Comparison of ENCODE assay signal across 8 cellular contexts in genomic region chr6:28895131-28895812, GRCh38. TPM values are rescaled to one million over a fixed set of nuclear protein-coding genes. Genes with fewer than 3 reads are reported as not detected.
DNase-seq lines count a peak whose midpoint lies in the region; ATAC-seq and TF ChIP-seq lines count a peak whose summit lies in the region.

No MANE protein-coding gene starts in this region.

- DNase-seq in DMS53 (lab: John Stamatoyannopoulos, UW): peak; percentile 97
- peak; percentile 98 for DNase-seq in Jurkat, Clone E6-1 (ENCODE audit: low read depth, low spot score)
- DNase-seq in PC-9: peak; percentile 92
- peak; percentile 88 for DNase-seq in activated T-cell treated with anti-CD3 and anti-CD28 coated beads, Interleukin-2, amount 50 U/mL, for 4 hours
- DNase-seq in esophagus muscularis mucosa (ENCODE audit: extremely low spot score): peak; percentile 98
- peak; percentile 77 to 81 for DNase-seq in stimulated activated CD8-positive, alpha-beta memory T cell treated with anti-CD3 and anti-CD28 coated beads, Interleukin-7, amount 100 ng/mL, for 1 hour (ENCODE audit: low read depth in 2 of 2)

- H3K9me3 ChIP-seq in PC-9 (ENCODE audit: insufficient read depth, low read depth) (no peaks in the 10 kb centered on the region), esophagus muscularis mucosa (no peaks in the 10 kb centered on the region), muscle layer of colon (ENCODE audit: low read length) (no peaks in the 10 kb centered on the region)

- peak; percentile 19 for TF ChIP-seq POLR2A in esophagus muscularis mucosa (IDR thresholded peaks at IDR 0.05; ENCODE audit: low read depth)

- H3K79me2 ChIP-seq in PC-9 (ENCODE audit: low read depth): no peaks in the 10 kb centered on the region

- peaks cover 7% of the 10 kb centered on the region for H3K4me1 ChIP-seq in PC-9 (replicated peaks; ENCODE audit: insufficient read depth)
- H3K4me1 ChIP-seq in esophagus muscularis mucosa: peaks cover 0 to 16% (median 14%) of the 10 kb centered on the region in 4 donors
- peaks cover 8% of the 10 kb centered on the region for H3K4me1 ChIP-seq in muscle layer of colon (ENCODE audit: insufficient read depth, low read length)

- intact Hi-C loops in PC-9 (cut with micrococcal nuclease; ENCODE audit: unreplicated experiment) (no loop called here), esophagus muscularis mucosa (cut with DNase I) (loop anchor here (5.0 kb wide), 1 partner anchor 47 kb away; no protein-coding TSS in a partner anchor)

- no peak for TF ChIP-seq EP300 in esophagus muscularis mucosa (IDR thresholded peaks at IDR 0.05)

- no peak for TF ChIP-seq CTCF in PC-9 (conservative IDR thresholded peaks at IDR 0.05)
- peak in 1 of 3 experiments; percentile 7 for TF ChIP-seq CTCF in esophagus muscularis mucosa (IDR thresholded peaks at IDR 0.05)

- no peaks in the 10 kb centered on the region for H3K9me3 Mint-ChIP-seq in activated T-cell treated with anti-CD3 and anti-CD28 coated beads, Interleukin-2, amount 50 U/mL, for 4 hours

- H3K9ac ChIP-seq in muscle layer of colon (ENCODE audit: low read length): peak overlapping the region; percentile 100

- peak overlapping the region; percentile 98 for H3K4me3 Mint-ChIP-seq in activated T-cell treated with anti-CD3 and anti-CD28 coated beads, Interleukin-2, amount 50 U/mL, for 4 hours

- no peaks in the 10 kb centered on the region for H3K27me3 Mint-ChIP-seq in activated T-cell treated with anti-CD3 and anti-CD28 coated beads, Interleukin-2, amount 50 U/mL, for 4 hours (ENCODE audit: low read depth)

- H3K36me3 ChIP-seq in PC-9 (ENCODE audit: low read depth): no peaks in the 10 kb centered on the region
- H3K36me3 ChIP-seq in esophagus muscularis mucosa: no peaks in the 10 kb centered on the region
- no peaks in the 10 kb centered on the region for H3K36me3 ChIP-seq in muscle layer of colon (ENCODE audit: insufficient read depth, low read length)

- peak; percentile 63 for ATAC-seq in GM21619 (IDR thresholded peaks at IDR 0.05; ENCODE audit: unreplicated experiment)
- peak; percentile 78 to 82 for ATAC-seq in activated T-cell treated with anti-CD3 and anti-CD28 coated beads, Interleukin-2, amount 50 U/mL, for 4 hours

- peaks cover 15% of the 10 kb centered on the region for H3K4me1 Mint-ChIP-seq in activated T-cell treated with anti-CD3 and anti-CD28 coated beads, Interleukin-2, amount 50 U/mL, for 4 hours (ENCODE audit: low read depth)

- BruUV-seq in PC-9 (replicated peaks; lab: Mats Ljungman, UMichigan): no TSS peak

- H3K36me3 Mint-ChIP-seq in activated T-cell treated with anti-CD3 and anti-CD28 coated beads, Interleukin-2, amount 50 U/mL, for 4 hours (ENCODE audit: insufficient read depth): peaks cover 3% of the 10 kb centered on the region

- H3K9me2 ChIP-seq in PC-9 (ENCODE audit: insufficient read depth): no peaks in the 10 kb centered on the region

- 8% methylated on average over 27 of the region's 27 CpGs for WGBS in esophagus muscularis mucosa

- H3K4me3 ChIP-seq in Jurkat, Clone E6-1 (ENCODE audit: low read length): peak overlapping the region; percentile 90
- H3K4me3 ChIP-seq in PC-9 (peak overlapping the region; percentile 92), esophagus muscularis mucosa (peak overlapping the region; percentile 63 to 68 (median 66)), muscle layer of colon (ENCODE audit: low read depth in 1 of 2, low read length in 2 of 2) (peak overlapping the region; percentile 72 to 91)

- CTCF ChIA-PET in PC-9 (lab: Charles Lee): interaction anchor here (1.0 kb wide), 1 partner anchor 29 kb away, joined by 4 read pairs; no protein-coding TSS in a partner anchor

- H2AFZ ChIP-seq in PC-9: peak overlapping the region; percentile 97

- H3F3A ChIP-seq in PC-9 (ENCODE audit: insufficient read depth, low read depth): peaks cover 45% of the 10 kb centered on the region

- H3K27ac ChIP-seq in PC-9: peak overlapping the region; percentile 89
- peak overlapping the region; percentile 89 to 98 (median 96) for H3K27ac ChIP-seq in esophagus muscularis mucosa (replicated peaks in 1 of 4)
- H3K27ac ChIP-seq in muscle layer of colon (ENCODE audit: low read depth, low read length): peak overlapping the region; percentile 84

- H3K4me2 ChIP-seq in PC-9: peak overlapping the region; percentile 92

- H4K20me1 ChIP-seq in PC-9 (ENCODE audit: insufficient read depth): no peaks in the 10 kb centered on the region

- H3K27me3 ChIP-seq in PC-9 (ENCODE audit: insufficient read depth, low read depth): no peaks in the 10 kb centered on the region
- no peaks in the 10 kb centered on the region for H3K27me3 ChIP-seq in esophagus muscularis mucosa
- H3K27me3 ChIP-seq in muscle layer of colon (ENCODE audit: control insufficient read depth in 1 of 2, insufficient read depth in 2 of 2, low read length in 2 of 2): no peaks in the 10 kb centered on the region

- POLR2A ChIA-PET in PC-9 (lab: Charles Lee; ENCODE audit: unreplicated experiment): interaction anchor here (0.6 to 0.8 kb wide), 5 partner anchors 16 to 291 kb away, joined by 3 to 14 read pairs (median 4); partner anchors contain the start of gene TRIM27

RNA-seq across cellular contexts. Expression of gene TRIM27, which starts 28.5 kb away (rescaled TPM):
- polyA plus RNA-seq in Jurkat, Clone E6-1 (2012; ENCODE audit: insufficient read depth, insufficient read length): 56.8 TPM
- total RNA-seq in PC-9 (2021) (67.2 and 86.2 TPM in 2 replicates), esophagus muscularis mucosa (10 to 100 TPM; 31.1 to 42.2 (median 36.0) TPM)
- total RNA-seq in activated T-cell treated with anti-CD3 and anti-CD28 coated beads, Interleukin-2, amount 50 U/mL, for 4 hours: 10 to 100 TPM; 54.7 to 64.4 (median 58.4) TPM

Comparison
In these comparisons a context has a peak if more than half of its experiments do, and no peak if none do; other contexts are left out.
1. Peak in every context shown above with its lines: DNase-seq, ATAC-seq, H3K4me3 ChIP-seq and H3K27ac ChIP-seq.